In genomic region chr10:23095404-23095965, GRCh38 we compare ENCODE assay signal across 1 cellular context.
TF ChIP-seq lines count a peak whose summit lies in the region.

Gene MSRB2 (plus strand): TSS chr10:23095579. CDS start chr10:23095609, 30 bp downstream.

TF ChIP-seq in A549, 52 proteins besides CTCF, POLR2A, EP300 and RAD21 (continued from another document):
- TF ChIP-seq REST (IDR thresholded peaks at IDR 0.05) = no peak
- TF ChIP-seq ATOH8 (CRISPR knock-in tag; IDR thresholded peaks at IDR 0.05; ENCODE audit: low read depth) = no peak
- TF ChIP-seq TP53 (CRISPR knock-in tag; IDR thresholded peaks at IDR 0.05) = no peak
- no peak for TF ChIP-seq ZSCAN20 (CRISPR knock-in tag; IDR thresholded peaks at IDR 0.05)
- no peak for TF ChIP-seq FOSL2 (IDR thresholded peaks at IDR 0.05)
- TF ChIP-seq FOSL2 (CRISPR knock-in tag; IDR thresholded peaks at IDR 0.05) = no peak
- TF ChIP-seq JUN (IDR thresholded peaks at IDR 0.05) = peak in 1 of 2 experiments; percentile 90; a peak in 3 of 5 replicates
- peak; percentile 88; the same call in 1 of the 2 replicates for TF ChIP-seq MAZ (IDR thresholded peaks at IDR 0.05; ENCODE audit: borderline replicate concordance, low read depth, low read length)
- peak; percentile 97 for TF ChIP-seq PHF8 (IDR thresholded peaks at IDR 0.05; ENCODE audit: borderline replicate concordance, low read depth)
- 0 out of 2 replicates have a peak, but pooled peaks have one; percentile 20 for TF ChIP-seq MAX (IDR thresholded peaks at IDR 0.05)
